ENCODE assay signal across 2 cellular contexts in the genomic region with DNA sequence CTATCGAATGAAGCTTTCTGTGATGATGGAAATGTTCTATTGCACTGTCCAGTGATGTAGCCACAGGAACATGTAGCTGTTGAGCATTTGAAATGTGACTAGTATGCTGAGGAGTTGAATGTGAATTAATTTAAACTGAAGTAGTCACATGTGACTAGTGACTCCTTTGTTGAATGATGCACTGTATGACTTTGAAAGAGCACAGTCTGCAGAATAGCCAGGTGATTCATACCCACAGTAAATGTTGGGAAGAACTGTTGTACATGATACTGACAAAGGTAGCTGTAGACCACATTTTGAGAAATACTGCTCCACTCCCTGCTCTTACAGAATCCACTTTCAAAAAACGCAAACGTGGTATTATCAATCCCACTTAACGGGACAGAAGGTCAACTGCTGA.
TF ChIP-seq lines count a peak whose summit lies in the region.

No MANE protein-coding gene starts in this region.

TF ChIP-seq in GM23338, 12 proteins besides CTCF, POLR2A, EP300 and RAD21:
- no peak for TF ChIP-seq CREB1 (CRISPR knock-in tag; IDR thresholded peaks at IDR 0.05; ENCODE audit: low read depth)
- TF ChIP-seq, protein P1, sequence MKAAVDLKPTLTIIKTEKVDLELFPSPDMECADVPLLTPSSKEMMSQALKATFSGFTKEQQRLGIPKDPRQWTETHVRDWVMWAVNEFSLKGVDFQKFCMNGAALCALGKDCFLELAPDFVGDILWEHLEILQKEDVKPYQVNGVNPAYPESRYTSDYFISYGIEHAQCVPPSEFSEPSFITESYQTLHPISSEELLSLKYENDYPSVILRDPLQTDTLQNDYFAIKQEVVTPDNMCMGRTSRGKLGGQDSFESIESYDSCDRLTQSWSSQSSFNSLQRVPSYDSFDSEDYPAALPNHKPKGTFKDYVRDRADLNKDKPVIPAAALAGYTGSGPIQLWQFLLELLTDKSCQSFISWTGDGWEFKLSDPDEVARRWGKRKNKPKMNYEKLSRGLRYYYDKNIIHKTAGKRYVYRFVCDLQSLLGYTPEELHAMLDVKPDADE (IDR thresholded peaks at IDR 0.05), result no peak

TF ChIP-seq in H1, 55 proteins besides CTCF, POLR2A, EP300 and RAD21:
- TF ChIP-seq, protein P2, sequence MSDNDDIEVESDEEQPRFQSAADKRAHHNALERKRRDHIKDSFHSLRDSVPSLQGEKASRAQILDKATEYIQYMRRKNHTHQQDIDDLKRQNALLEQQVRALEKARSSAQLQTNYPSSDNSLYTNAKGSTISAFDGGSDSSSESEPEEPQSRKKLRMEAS (IDR thresholded peaks at IDR 0.05), result no peak
- no peak for TF ChIP-seq SP2 (IDR thresholded peaks at IDR 0.05; ENCODE audit: low read length)
- no peak for TF ChIP-seq BRCA1 (IDR thresholded peaks at IDR 0.05; ENCODE audit: low read depth, low read length)
- TF ChIP-seq TCF12 (IDR thresholded peaks at IDR 0.05; ENCODE audit: low read depth, low read length), result no peak
- TF ChIP-seq SP1 (IDR thresholded peaks at IDR 0.05; ENCODE audit: low read depth, low read length), result no peak
TF ChIP-seq in H1: peak in this region for 0.
